In genomic region chr2:69946351-69947077, GRCh38 we compare ENCODE assay signal across 8 cellular contexts. TPM values are rescaled to one million over a fixed set of nuclear protein-coding genes. Genes with fewer than 3 reads are reported as not detected.
DNase-seq lines count a peak whose midpoint lies in the region; ATAC-seq, FAIRE-seq and TF ChIP-seq lines count a peak whose summit lies in the region.

No MANE protein-coding gene starts in this region.

- no peak for TF ChIP-seq RAD21 in A549 (conservative IDR thresholded peaks at IDR 0.05 in 1 of 2, IDR thresholded peaks at IDR 0.05 in 1 of 2)

- ATAC-seq in A549: peak; percentile 82 to 84
- ATAC-seq in activated CD4-positive, alpha-beta T cell treated with anti-CD3 and anti-CD28 coated beads for 36 hours: peak; percentile 90

- peaks cover 11% of the 10 kb centered on the region for H3K36me3 Mint-ChIP-seq in activated CD4-positive, alpha-beta T cell treated with anti-CD3 and anti-CD28 coated beads for 36 hours (ENCODE audit: low read depth)

- H3K27me3 Mint-ChIP-seq in activated CD4-positive, alpha-beta T cell treated with anti-CD3 and anti-CD28 coated beads for 36 hours: no peaks in the 10 kb centered on the region

- H3K27ac ChIP-seq in A549: peak overlapping the region; percentile 49 to 69; a peak in 5 of 6 replicates

- no peaks in the 10 kb centered on the region for H3K9me3 Mint-ChIP-seq in activated CD4-positive, alpha-beta T cell treated with anti-CD3 and anti-CD28 coated beads for 36 hours (ENCODE audit: low read depth)

- H3K27ac Mint-ChIP-seq in activated CD4-positive, alpha-beta T cell treated with anti-CD3 and anti-CD28 coated beads for 36 hours: peak overlapping the region; percentile 49

- CTCF ChIA-PET in A549 (lab: Yijun Ruan, JAX): interaction anchor here (0.8 to 4.8 kb wide), 7 partner anchors 8 to 222 kb away, joined by 3 to 22 read pairs (median 5); partner anchors contain the start of gene MXD1
- CTCF ChIA-PET in activated CD4-positive, alpha-beta T cell treated with anti-CD3 and anti-CD28 coated beads for 36 hours (lab: Charles Lee): interaction anchor here (1.0 to 1.4 kb wide), 3 partner anchors 13 to 125 kb away, joined by 3 to 4 read pairs (median 4); no protein-coding TSS in a partner anchor

- POLR2A ChIA-PET in A549 (lab: Yijun Ruan, JAX): interaction anchor here (1.2 kb wide), 1 partner anchor 31 kb away, joined by 3 read pairs; no protein-coding TSS in a partner anchor
- POLR2A ChIA-PET in activated CD4-positive, alpha-beta T cell treated with anti-CD3 and anti-CD28 coated beads for 36 hours (lab: Charles Lee): interaction anchor here (0.8 to 1.6 kb wide), 5 partner anchors 33 to 346 kb away, joined by 3 to 6 read pairs (median 5); partner anchors contain the start of gene SNRPG

- DNase-seq in A549 (ENCODE audit: low read depth in 1 of 2, low spot score in 1 of 2): peak; percentile 60 to 69
- peak; percentile 53 for DNase-seq in GM19239 (ENCODE audit: insufficient read length, low spot score)
- peak; percentile 14 for DNase-seq in HS-27A (ENCODE audit: low read depth)
- peak; percentile 69 for DNase-seq in activated CD4-positive, alpha-beta T cell treated with anti-CD3 and anti-CD28 coated beads for 36 hours
- DNase-seq in epithelial cell of esophagus (ENCODE audit: low read depth): peak; percentile 90
- DNase-seq in stimulated activated CD4-positive, alpha-beta T cell treated with anti-CD3 and anti-CD28 coated beads, TNF-alpha, amount 100 ng/mL, for 24 hours (ENCODE audit: low read depth in 3 of 3): peak in 2 of 3 experiments; percentile 15 to 22
- DNase-seq in posterior cingulate gyrus: no peak
- no peak for DNase-seq in NCI-H128 (lab: John Stamatoyannopoulos, UW; ENCODE audit: unreplicated experiment)

- no peaks in the 10 kb centered on the region for H3K9me3 ChIP-seq in A549

- peaks cover 19% of the 10 kb centered on the region for H3K4me1 ChIP-seq in A549

- TF ChIP-seq CTCF in A549 (IDR thresholded peaks at IDR 0.05) (no peak), epithelial cell of esophagus (IDR thresholded peaks at IDR 0.05; ENCODE audit: insufficient read depth, low read depth, low read length, missing control alignments) (no peak)

- H3K4me3 ChIP-seq in A549: no peak overlapping the region
- H3K4me3 ChIP-seq in epithelial cell of esophagus (ENCODE audit: low read length): no peak overlapping the region

- no peak for TF ChIP-seq EP300 in A549 (IDR thresholded peaks at IDR 0.05)

- peaks cover 48% of the 10 kb centered on the region for H3K4me1 Mint-ChIP-seq in activated CD4-positive, alpha-beta T cell treated with anti-CD3 and anti-CD28 coated beads for 36 hours

- peak overlapping the region; percentile 60 for H3K4me2 ChIP-seq in A549

- 44% methylated on average over 12 of the region's 12 CpGs for WGBS in A549 (ENCODE audit: missing lambda C conversion rate)

- no peak for FAIRE-seq in A549 (lab: Jason Lieb, UNC)
- peak; percentile 33 for FAIRE-seq in GM19239 (lab: Jason Lieb, UNC)

- TF ChIP-seq POLR2A in A549 (IDR thresholded peaks at IDR 0.05; ENCODE audit: low read length): no peak

- no peak overlapping the region for H3K4me3 Mint-ChIP-seq in activated CD4-positive, alpha-beta T cell treated with anti-CD3 and anti-CD28 coated beads for 36 hours

- intact Hi-C loops in activated CD4-positive, alpha-beta T cell treated with anti-CD3 and anti-CD28 coated beads for 36 hours (cut with DNase I, micrococcal nuclease): no loop called here
- intact Hi-C loops in posterior cingulate gyrus (cut with DNase I): no loop called here

TF ChIP-seq in A549, 52 proteins besides CTCF, POLR2A, EP300 and RAD21:
- TF ChIP-seq FOSL2 (IDR thresholded peaks at IDR 0.05) (no peak), FOSL2 (CRISPR knock-in tag; IDR thresholded peaks at IDR 0.05) (peak; percentile 67), NFE2L2 (conservative IDR thresholded peaks at IDR 0.05; ENCODE audit: low read length) (peak; percentile 63; the same call in 1 of the 2 replicates), MAFK (IDR thresholded peaks at IDR 0.05; ENCODE audit: partially characterized antibody) (peak; percentile 42), NPAS2 (CRISPR knock-in tag; IDR thresholded peaks at IDR 0.05; ENCODE audit: borderline replicate concordance) (no peak), FOSB (CRISPR knock-in tag; IDR thresholded peaks at IDR 0.05) (no peak)
- TF ChIP-seq, protein P1, sequence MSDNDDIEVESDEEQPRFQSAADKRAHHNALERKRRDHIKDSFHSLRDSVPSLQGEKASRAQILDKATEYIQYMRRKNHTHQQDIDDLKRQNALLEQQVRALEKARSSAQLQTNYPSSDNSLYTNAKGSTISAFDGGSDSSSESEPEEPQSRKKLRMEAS (IDR thresholded peaks at IDR 0.05): peak; percentile 54; the same call in 1 of the 2 replicates

RNA-seq across cellular contexts. Expression of gene ASPRV1, which starts 14.9 kb away (rescaled TPM):
- polyA plus RNA-seq in A549 (2011; rRNA removed) (0.36 and 0.57 TPM in 2 replicates), A549 (2017; fragmentation: RNase III; extraction: RNeasy Plus Mini Kit Qiagen cat#74134 plus additional on column Dnase treatment) (0.30 to 0.36 TPM (median 0.31 TPM) in 3 replicates)
- 0.22 and 0.27 TPM in 2 replicates for polyA plus RNA-seq in A549 (2012; cell fraction: cytosol; rRNA removed)
- 0.43 and 0.48 TPM in 2 replicates for polyA plus RNA-seq in A549 (2012; cell fraction: nucleus; rRNA removed)
- 0.21 and 0.63 TPM in 2 replicates for polyA minus RNA-seq in A549 (2011; rRNA and poly(A)+ RNA removed)
- under 1 TPM; 0.32 to 0.73 TPM for total RNA-seq in activated CD4-positive, alpha-beta T cell treated with anti-CD3 and anti-CD28 coated beads for 36 hours

RNA-seq across cellular contexts. Expression of gene MXD1, which starts 31.6 kb away (rescaled TPM):
- polyA plus RNA-seq in A549 (2011; rRNA removed): 7.4 and 8.3 TPM in 2 replicates
- 1.8 and 1.9 TPM in 2 replicates for polyA plus RNA-seq in A549 (2012; cell fraction: cytosol; rRNA removed)
- polyA plus RNA-seq in A549 (2012; cell fraction: nucleus; rRNA removed): 2.6 and 4.1 TPM in 2 replicates
- 2.0 to 2.5 TPM (median 2.0 TPM) in 3 replicates for polyA plus RNA-seq in A549 (2017; fragmentation: RNase III; extraction: RNeasy Plus Mini Kit Qiagen cat#74134 plus additional on column Dnase treatment)
- 4.3 TPM in 2 replicates for polyA minus RNA-seq in A549 (2011; rRNA and poly(A)+ RNA removed)
- 10 to 100 TPM in 1 of 2 experiments, 1 to 10 TPM in 1; 6.1 to 10.6 TPM for total RNA-seq in activated CD4-positive, alpha-beta T cell treated with anti-CD3 and anti-CD28 coated beads for 36 hours

RNA-seq across cellular contexts. Expression of gene SNRNP27, which starts 52.8 kb away (rescaled TPM):
- polyA plus RNA-seq in A549 (2011; rRNA removed) (53.0 and 115 TPM in 2 replicates), A549 (2017; fragmentation: RNase III; extraction: RNeasy Plus Mini Kit Qiagen cat#74134 plus additional on column Dnase treatment) (90.8 to 97.5 TPM (median 92.1 TPM) in 3 replicates)
- 26.5 and 43.2 TPM in 2 replicates for polyA plus RNA-seq in A549 (2012; cell fraction: cytosol; rRNA removed)
- polyA plus RNA-seq in A549 (2012; cell fraction: nucleus; rRNA removed): 10.7 and 11.1 TPM in 2 replicates
- polyA minus RNA-seq in A549 (2011; rRNA and poly(A)+ RNA removed): 9.0 and 10.0 TPM in 2 replicates
- total RNA-seq in activated CD4-positive, alpha-beta T cell treated with anti-CD3 and anti-CD28 coated beads for 36 hours: 10 to 100 TPM; 67.7 to 76.6 TPM

Comparison
In these comparisons a context has a peak if more than half of its experiments do, and no peak if none do; other contexts are left out.
1. DNase-seq: peak in A549 (2 of 2), GM19239 (single experiment), HS-27A (single experiment), activated CD4-positive, alpha-beta T cell treated with anti-CD3 and anti-CD28 coated beads for 36 hours (single experiment), epithelial cell of esophagus (single experiment) and stimulated activated CD4-positive, alpha-beta T cell treated with anti-CD3 and anti-CD28 coated beads, TNF-alpha, amount 100 ng/mL, for 24 hours (2 of 3); none in posterior cingulate gyrus (0 of 10) and NCI-H128 (single experiment).